In the genomic region with DNA sequence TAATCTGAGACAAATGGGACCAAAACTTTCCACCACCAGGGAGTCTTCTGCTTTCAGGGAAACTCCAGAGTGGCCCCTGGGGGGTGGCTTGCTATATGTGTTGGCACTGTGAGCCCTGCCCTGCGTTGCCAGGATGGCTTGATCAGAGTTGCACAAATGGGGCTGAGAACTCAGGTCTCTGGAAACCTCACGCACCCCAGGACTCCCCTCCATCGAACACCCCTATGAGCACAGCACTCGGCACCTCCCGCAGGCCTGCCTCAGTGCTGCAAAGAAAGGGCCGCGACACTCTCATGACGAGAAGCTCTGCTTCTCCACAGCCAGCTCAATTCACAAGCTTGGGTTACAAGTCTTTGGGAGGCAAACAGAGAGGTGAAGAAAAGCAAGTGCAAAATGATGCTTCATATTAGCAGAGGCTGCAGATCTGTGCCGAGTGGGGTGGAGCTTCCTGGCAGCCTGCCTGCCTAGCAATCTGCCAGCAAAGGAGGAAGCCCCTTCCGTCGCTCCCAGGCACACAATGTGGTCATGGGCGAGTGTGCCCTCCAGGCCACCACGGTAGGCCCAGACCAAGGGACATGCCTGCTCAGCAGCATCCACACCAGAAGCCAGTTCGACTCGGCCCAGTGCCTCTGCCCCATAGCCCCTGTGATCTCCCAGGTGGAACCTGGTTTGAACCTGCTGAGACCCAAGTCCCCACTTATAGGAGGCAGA, we compare ENCODE assay signal across 8 cellular contexts. TPM values are rescaled to one million over a fixed set of nuclear protein-coding genes. Genes with fewer than 3 reads are reported as not detected.
DNase-seq lines count a peak whose midpoint lies in the region; ATAC-seq and TF ChIP-seq lines count a peak whose summit lies in the region.

No MANE protein-coding gene starts in this region.

- H3K9me3 Mint-ChIP-seq in activated T-cell treated with anti-CD3 and anti-CD28 coated beads, Interleukin-2, amount 50 U/mL, for 24 hours = no peaks in the 10 kb centered on the region

- H3K4me1 ChIP-seq in ovary (ENCODE audit: insufficient read depth) = peaks cover 53% of the 10 kb centered on the region

- TF ChIP-seq EP300 in ovary (IDR thresholded peaks at IDR 0.05) = no peak

- H3K4me3 ChIP-seq in fibroblast of the aortic adventitia (ENCODE audit: low read depth, low read length) (no peak overlapping the region), ovary (no peak overlapping the region)

- no peaks in the 10 kb centered on the region for H3K9me3 ChIP-seq in ovary

- no peaks in the 10 kb centered on the region for H3K36me3 ChIP-seq in ovary

- intact Hi-C loops in ovary (cut with DNase I) = loop anchor here in 1 of 4 donors (2.0 to 5.0 kb wide), 2 partner anchors 21 to 35 kb away; no protein-coding TSS in a partner anchor

- peak; percentile 36 for DNase-seq in NK-92 treated with Interleukin-12 subunit alpha and Interleukin-12 subunit beta, amount 100 ng/mL, for 24 hours (lab: John Stamatoyannopoulos, UW)
- DNase-seq in NK-92 (lab: John Stamatoyannopoulos, UW; ENCODE audit: unreplicated experiment) (no peak), NCI-H446 treated with DMSO at 0.1 percent for 48 hours (lab: John Stamatoyannopoulos, UW) (peak; percentile 35), fibroblast of the aortic adventitia (ENCODE audit: low read depth) (peak; percentile 57), ovary (peak; percentile 54 to 80 (median 73)), NCI-H1417 (lab: John Stamatoyannopoulos, UW) (no peak)
- DNase-seq in activated T-cell treated with anti-CD3 and anti-CD28 coated beads, Interleukin-2, amount 50 U/mL, for 24 hours = peak; percentile 69

- TF ChIP-seq POLR2A in ovary (IDR thresholded peaks at IDR 0.05) = no peak

- H3K27me3 Mint-ChIP-seq in activated T-cell treated with anti-CD3 and anti-CD28 coated beads, Interleukin-2, amount 50 U/mL, for 24 hours = no peaks in the 10 kb centered on the region

- H3K27me3 ChIP-seq in ovary = no peaks in the 10 kb centered on the region

- H3K36me3 Mint-ChIP-seq in activated T-cell treated with anti-CD3 and anti-CD28 coated beads, Interleukin-2, amount 50 U/mL, for 24 hours (ENCODE audit: low read depth) = peaks cover 99% of the 10 kb centered on the region

- no peak for ATAC-seq in GM21529 (IDR thresholded peaks at IDR 0.05; ENCODE audit: unreplicated experiment)

- peaks cover 100% of the 10 kb centered on the region for H3K4me1 Mint-ChIP-seq in activated T-cell treated with anti-CD3 and anti-CD28 coated beads, Interleukin-2, amount 50 U/mL, for 24 hours (ENCODE audit: low read depth)

- no peak for TF ChIP-seq CTCF in fibroblast of the aortic adventitia (IDR thresholded peaks at IDR 0.05; ENCODE audit: insufficient read depth, low read length)
- no peak for TF ChIP-seq CTCF in ovary (IDR thresholded peaks at IDR 0.05)

- 40 to 46% (median 42%) methylated on average over 15 of the region's 15 CpGs for WGBS in ovary, 3 donors

- peak overlapping the region; percentile 83 for H3K4me3 Mint-ChIP-seq in activated T-cell treated with anti-CD3 and anti-CD28 coated beads, Interleukin-2, amount 50 U/mL, for 24 hours

- peak overlapping the region; percentile 100 for H3K27ac Mint-ChIP-seq in activated T-cell treated with anti-CD3 and anti-CD28 coated beads, Interleukin-2, amount 50 U/mL, for 24 hours

- H3K27ac ChIP-seq in ovary = peak overlapping the region; percentile 47 to 75

RNA-seq across cellular contexts. Expression of gene MYH9, which starts 55.7 kb away (rescaled TPM):
- total RNA-seq in fibroblast of the aortic adventitia (ENCODE audit: low replicate concordance) = 339 and 386 TPM in 2 replicates
- 100 to 1,000 TPM; 128 to 452 (median 348) TPM for total RNA-seq in ovary
- 100 to 1,000 TPM; 196 to 530 TPM for polyA plus RNA-seq in ovary

Comparison
In these comparisons a context has a peak if more than half of its experiments do, and no peak if none do; other contexts are left out.
1. DNase-seq: peak in NK-92 treated with Interleukin-12 subunit alpha and Interleukin-12 subunit beta, amount 100 ng/mL, for 24 hours (single experiment), NCI-H446 treated with DMSO at 0.1 percent for 48 hours (single experiment), activated T-cell treated with anti-CD3 and anti-CD28 coated beads, Interleukin-2, amount 50 U/mL, for 24 hours (single experiment), fibroblast of the aortic adventitia (single experiment) and ovary (5 of 5); none in NK-92 (single experiment) and NCI-H1417 (0 of 3).